Comparison of ENCODE assay signal across 9 cellular contexts in genomic region chr15:33309602-33310276, GRCh38. TPM values are rescaled to one million over a fixed set of nuclear protein-coding genes. Genes with fewer than 3 reads are reported as not detected.
DNase-seq lines count a peak whose midpoint lies in the region; ATAC-seq and TF ChIP-seq lines count a peak whose summit lies in the region.
"Had no signal": no experiment of that assay in that cellular context is flagged by ENCODE, and none has a peak within 500 bp of the region (broad histone marks: within the 10 kb centered on the region; RNA-seq: fewer than 3 reads in every experiment).

No MANE protein-coding gene starts in this region.

- DNase-seq in EH (ENCODE audit: low read depth), result peak; percentile 5
- no peak for DNase-seq in brain microvascular endothelial cell
- DNase-seq in myocyte (ENCODE audit: low read depth), result peak; percentile 24
- no peak for DNase-seq in T-helper 9 cell
- no peak for DNase-seq in NCI-H146 (lab: John Stamatoyannopoulos, UW)
- DNase-seq in activated gamma-delta T cell (lab: John Stamatoyannopoulos, UW), result no peak

- in situ Hi-C loops in brain microvascular endothelial cell (cut with HindIII; ENCODE audit: low pct_ligation_motif_present, low sequenced_read_pairs), result no loop called here

- H3K27ac ChIP-seq in HUES6 (ENCODE audit: low read depth, low read length) (no peak overlapping the region), brain microvascular endothelial cell (no peak overlapping the region)
- H3K27ac ChIP-seq: VCaP had no signal

- peak; percentile 60 for TF ChIP-seq CTCF in brain microvascular endothelial cell (IDR thresholded peaks at IDR 0.05; ENCODE audit: low read depth, low read length, missing control alignments)

- H3K9me3 ChIP-seq in HUES6 (ENCODE audit: control insufficient read depth, insufficient read depth, low read depth, low read length), result no peaks in the 10 kb centered on the region

- H3K4me3 ChIP-seq in HUES6 (ENCODE audit: low read depth, low read length) (peak overlapping the region; percentile 74), brain microvascular endothelial cell (ENCODE audit: low read depth, low read length) (no peak overlapping the region)

- ATAC-seq in GM19397 (IDR thresholded peaks at IDR 0.05; ENCODE audit: unreplicated experiment), result no peak

- peaks cover 15% of the 10 kb centered on the region for H3K4me1 ChIP-seq in HUES6 (ENCODE audit: control insufficient read depth, insufficient read depth, low read length)

- no peak overlapping the region for H3K9ac ChIP-seq in HUES6 (ENCODE audit: low read length)

- H3K36me3 ChIP-seq in HUES6 (ENCODE audit: control insufficient read depth, insufficient read depth, low read length) (no peaks in the 10 kb centered on the region), brain microvascular endothelial cell (replicated peaks) (no peaks in the 10 kb centered on the region)

- H3K27me3 ChIP-seq in HUES6 (ENCODE audit: control insufficient read depth, insufficient read depth, low read length), result peaks cover 53% of the 10 kb centered on the region
- H3K27me3 ChIP-seq in brain microvascular endothelial cell (replicated peaks), result peaks cover 52% of the 10 kb centered on the region

RNA-seq across cellular contexts. Expression of gene RYR3, which starts 1.0 kb away (rescaled TPM):
- total RNA-seq in myocyte, result 0.05 and 0.11 TPM in 2 replicates
- polyA plus RNA-seq in myocyte (2012), result 0.66 TPM

Comparison
In these comparisons a context has a peak if more than half of its experiments do, and no peak if none do; other contexts are left out.
1. DNase-seq: peak in EH (single experiment) and myocyte (single experiment); none in brain microvascular endothelial cell (single experiment), T-helper 9 cell (single experiment), NCI-H146 (single experiment) and activated gamma-delta T cell (single experiment).